Comparison of ENCODE assay signal across 9 cellular contexts in genomic region chr2:98412751-98413445, GRCh38. TPM values are rescaled to one million over a fixed set of nuclear protein-coding genes. Genes with fewer than 3 reads are reported as not detected.
DNase-seq lines count a peak whose midpoint lies in the region; ATAC-seq and TF ChIP-seq lines count a peak whose summit lies in the region.
"Had no signal": no experiment of that assay in that cellular context is flagged by ENCODE, and none has a peak within 500 bp of the region (broad histone marks: within the 10 kb centered on the region; RNA-seq: fewer than 3 reads in every experiment).

No MANE protein-coding gene starts in this region.

- H3K4me3 Mint-ChIP-seq in activated T-helper 2 cell treated with anti-CD3 and anti-CD28 coated beads, Interferon-gamma antibody, Interleukin-2, Interleukin-4, amounts not matched to agents 10 μg/mL and 5 μg/mL and 100 μg/mL, durations not matched to agents 14 hours and 24 hours and 36 hours (ENCODE audit: low read depth) = no peak overlapping the region
- H3K4me3 Mint-ChIP-seq: IgD-negative memory B cell had no signal

- no peaks in the 10 kb centered on the region for H3K36me3 Mint-ChIP-seq in activated T-helper 2 cell treated with anti-CD3 and anti-CD28 coated beads, Interferon-gamma antibody, Interleukin-2, Interleukin-4, amounts not matched to agents 10 μg/mL and 5 μg/mL and 100 μg/mL, durations not matched to agents 14 hours and 24 hours and 36 hours (ENCODE audit: low read depth)

- H3K4me3 ChIP-seq in RWPE2 (ENCODE audit: severe bottlenecking) = no peak overlapping the region

- H3K27me3 ChIP-seq in RWPE2 (ENCODE audit: insufficient read depth, poor library complexity, severe bottlenecking) = no peaks in the 10 kb centered on the region

- no peak overlapping the region for H3K27ac Mint-ChIP-seq in activated T-helper 2 cell treated with anti-CD3 and anti-CD28 coated beads, Interferon-gamma antibody, Interleukin-2, Interleukin-4, amounts not matched to agents 10 μg/mL and 5 μg/mL and 100 μg/mL, durations not matched to agents 14 hours and 24 hours and 36 hours
- H3K27ac Mint-ChIP-seq: IgD-negative memory B cell had no signal

- no peaks in the 10 kb centered on the region for H3K9me3 ChIP-seq in RWPE2 (ENCODE audit: severe bottlenecking)

- H3K4me1 ChIP-seq in RWPE2 (ENCODE audit: insufficient read depth, poor library complexity, severe bottlenecking) = no peaks in the 10 kb centered on the region

- intact Hi-C loops in activated T-helper 2 cell treated with anti-CD3 and anti-CD28 coated beads, Interferon-gamma antibody, Interleukin-2, Interleukin-4, amounts not matched to agents 10 μg/mL and 5 μg/mL and 100 μg/mL, durations not matched to agents 14 hours and 24 hours and 36 hours (cut with micrococcal nuclease) = loop anchor here (1.0 to 2.0 kb wide), 4 partner anchors 70 to 424 kb away; no protein-coding TSS in a partner anchor

- H3K27ac ChIP-seq in C4-2B (no peak overlapping the region), RWPE2 (ENCODE audit: poor library complexity, severe bottlenecking) (no peak overlapping the region)

- peak; percentile 74 for ATAC-seq in GM19452 (IDR thresholded peaks at IDR 0.05; ENCODE audit: unreplicated experiment)
- ATAC-seq in RWPE2 (ENCODE audit: low read depth) = peak; percentile 70
- no peak for ATAC-seq in HG02884 (IDR thresholded peaks at IDR 0.05; ENCODE audit: unreplicated experiment)

- peak; percentile 67 for DNase-seq in KG1 (lab: John Stamatoyannopoulos, UW)
- DNase-seq in RWPE2 (ENCODE audit: low spot score) = no peak
- DNase-seq in activated T-helper 2 cell treated with anti-CD3 and anti-CD28 coated beads, Interferon-gamma antibody, Interleukin-2, Interleukin-4, amounts not matched to agents 10 μg/mL and 5 μg/mL and 100 μg/mL, durations not matched to agents 14 hours and 24 hours and 36 hours (ENCODE audit: low spot score) = peak; percentile 43
- peak; percentile 55 for DNase-seq in globus pallidus (ENCODE audit: low spot score)
- peak; percentile 47 for DNase-seq in renal cortical epithelial cell (ENCODE audit: low read depth)

- peaks cover 9% of the 10 kb centered on the region for H3K27me3 Mint-ChIP-seq in activated T-helper 2 cell treated with anti-CD3 and anti-CD28 coated beads, Interferon-gamma antibody, Interleukin-2, Interleukin-4, amounts not matched to agents 10 μg/mL and 5 μg/mL and 100 μg/mL, durations not matched to agents 14 hours and 24 hours and 36 hours (ENCODE audit: low read depth)
- H3K27me3 Mint-ChIP-seq: IgD-negative memory B cell had no signal

- TF ChIP-seq CTCF in C4-2B (conservative IDR thresholded peaks at IDR 0.05) (peak; percentile 74), RWPE2 (IDR thresholded peaks at IDR 0.05; ENCODE audit: poor library complexity, severe bottlenecking) (peak; percentile 86)

- peaks cover 8% of the 10 kb centered on the region for H3K4me1 Mint-ChIP-seq in activated T-helper 2 cell treated with anti-CD3 and anti-CD28 coated beads, Interferon-gamma antibody, Interleukin-2, Interleukin-4, amounts not matched to agents 10 μg/mL and 5 μg/mL and 100 μg/mL, durations not matched to agents 14 hours and 24 hours and 36 hours (ENCODE audit: low read depth)

- peaks cover 6% of the 10 kb centered on the region for H3K9me3 Mint-ChIP-seq in activated T-helper 2 cell treated with anti-CD3 and anti-CD28 coated beads, Interferon-gamma antibody, Interleukin-2, Interleukin-4, amounts not matched to agents 10 μg/mL and 5 μg/mL and 100 μg/mL, durations not matched to agents 14 hours and 24 hours and 36 hours

- no peaks in the 10 kb centered on the region for H3K36me3 ChIP-seq in RWPE2 (ENCODE audit: low read depth)

RNA-seq across cellular contexts. Expression of gene INPP4A, which starts 31.8 kb away (rescaled TPM):
- 35.9 and 40.2 TPM in 2 replicates for total RNA-seq in activated T-helper 2 cell treated with anti-CD3 and anti-CD28 coated beads, Interferon-gamma antibody, Interleukin-2, Interleukin-4, amounts not matched to agents 10 μg/mL and 5 μg/mL and 100 μg/mL, durations not matched to agents 14 hours and 24 hours and 36 hours
- total RNA-seq in renal cortical epithelial cell = 24.5 and 30.9 TPM in 2 replicates
